8 cellular contexts compared by ENCODE assay signal in the genomic region with DNA sequence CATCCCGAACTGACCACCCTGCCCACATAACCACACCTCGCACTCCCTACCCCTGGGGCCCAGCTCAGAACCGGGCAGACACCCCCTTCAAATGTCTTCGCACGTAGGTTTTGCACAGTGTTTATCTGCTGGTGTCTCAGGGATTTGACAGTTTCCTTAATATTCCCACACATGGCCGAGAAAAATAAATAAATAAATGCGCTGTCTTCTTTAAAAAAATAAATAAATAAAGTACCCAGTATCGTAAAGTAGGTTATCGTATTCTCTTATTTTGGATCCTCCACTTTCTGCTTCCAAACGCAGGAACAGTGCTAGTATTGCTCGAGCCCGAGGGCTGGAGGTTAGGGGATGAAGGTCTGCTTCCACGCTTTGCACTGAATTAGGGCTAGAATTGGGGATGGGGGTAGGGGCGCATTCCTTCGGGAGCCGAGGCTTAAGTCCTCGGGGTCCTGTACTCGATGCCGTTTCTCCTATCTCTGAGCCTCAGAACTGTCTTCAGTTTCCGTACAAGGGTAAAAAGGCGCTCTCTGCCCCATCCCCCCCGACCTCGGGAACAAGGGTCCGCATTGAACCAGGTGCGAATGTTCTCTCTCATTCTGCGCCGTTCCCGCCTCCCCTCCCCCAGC. TPM values are rescaled to one million over a fixed set of nuclear protein-coding genes. Genes with fewer than 3 reads are reported as not detected.
DNase-seq lines count a peak whose midpoint lies in the region; ATAC-seq lines count a peak whose summit lies in the region.

No MANE protein-coding gene starts in this region.

- peak overlapping the region; percentile 38 for H3K27ac Mint-ChIP-seq in activated CD4-positive, alpha-beta T cell treated with anti-CD3 and anti-CD28 coated beads for 36 hours
- H3K27ac Mint-ChIP-seq in dendritic cell treated with granulocyte-macrophage colony-stimulating factor and Interleukin-4, amounts not matched to agents 40 ng/mL and 50 ng/mL, for 4 days: peak overlapping the region; percentile 98
- H3K27ac Mint-ChIP-seq in naive B cell: peak overlapping the region; percentile 98 to 100 (median 100)

- no peak for DNase-seq in activated CD4-positive, alpha-beta T cell treated with anti-CD3 and anti-CD28 coated beads for 36 hours
- DNase-seq in activated CD4-positive, alpha-beta T cell treated with anti-CD3 and anti-CD28 coated beads for 4 hours: no peak
- DNase-seq in NT2/D1 (ENCODE audit: low read depth, low spot score) (no peak), naive B cell (no peak), medulla oblongata (ENCODE audit: extremely low spot score) (no peak), epidermal melanocyte (ENCODE audit: insufficient read length, low spot score) (no peak)

- POLR2A ChIA-PET in activated CD4-positive, alpha-beta T cell treated with anti-CD3 and anti-CD28 coated beads for 36 hours (lab: Charles Lee): interaction anchor here (0.7 to 1.5 kb wide), 7 partner anchors 10 to 151 kb away, joined by 3 to 8 read pairs (median 3); partner anchors contain the start of gene NEK9

- peaks cover 44% of the 10 kb centered on the region for H3K4me1 Mint-ChIP-seq in activated CD4-positive, alpha-beta T cell treated with anti-CD3 and anti-CD28 coated beads for 36 hours
- peaks cover 73% of the 10 kb centered on the region for H3K4me1 Mint-ChIP-seq in dendritic cell treated with granulocyte-macrophage colony-stimulating factor and Interleukin-4, amounts not matched to agents 40 ng/mL and 50 ng/mL, for 4 days (ENCODE audit: low read depth)
- H3K4me1 Mint-ChIP-seq in naive B cell: peaks cover 58 to 74% (median 61%) of the 10 kb centered on the region in 3 donors

- peaks cover 14% of the 10 kb centered on the region for H3K27me3 ChIP-seq in NT2/D1 (ENCODE audit: insufficient read depth, insufficient read length)

- H3K4me3 Mint-ChIP-seq in activated CD4-positive, alpha-beta T cell treated with anti-CD3 and anti-CD28 coated beads for 36 hours: peak overlapping the region; percentile 85
- peak overlapping the region; percentile 90 for H3K4me3 Mint-ChIP-seq in dendritic cell treated with granulocyte-macrophage colony-stimulating factor and Interleukin-4, amounts not matched to agents 40 ng/mL and 50 ng/mL, for 4 days
- H3K4me3 Mint-ChIP-seq in naive B cell: peak overlapping the region; percentile 81 to 96 (median 95)

- H3K36me3 ChIP-seq in NT2/D1 (ENCODE audit: insufficient read depth, insufficient read length, low read length): peaks cover 16% of the 10 kb centered on the region

- peaks cover 30% of the 10 kb centered on the region for H3K27me3 Mint-ChIP-seq in activated CD4-positive, alpha-beta T cell treated with anti-CD3 and anti-CD28 coated beads for 36 hours
- peaks cover 6% of the 10 kb centered on the region for H3K27me3 Mint-ChIP-seq in dendritic cell treated with granulocyte-macrophage colony-stimulating factor and Interleukin-4, amounts not matched to agents 40 ng/mL and 50 ng/mL, for 4 days
- H3K27me3 Mint-ChIP-seq in naive B cell: peaks cover 23 to 44% (median 24%) of the 10 kb centered on the region in 3 donors

- no peaks in the 10 kb centered on the region for H3K9me3 Mint-ChIP-seq in activated CD4-positive, alpha-beta T cell treated with anti-CD3 and anti-CD28 coated beads for 36 hours (ENCODE audit: low read depth)
- no peaks in the 10 kb centered on the region for H3K9me3 Mint-ChIP-seq in dendritic cell treated with granulocyte-macrophage colony-stimulating factor and Interleukin-4, amounts not matched to agents 40 ng/mL and 50 ng/mL, for 4 days
- H3K9me3 Mint-ChIP-seq in naive B cell: peaks cover 0 to 5% (median 0%) of the 10 kb centered on the region in 7 donors

- ATAC-seq in activated CD4-positive, alpha-beta T cell treated with anti-CD3 and anti-CD28 coated beads for 36 hours: peak; percentile 15
- no peak for ATAC-seq in naive B cell (ENCODE audit: low read depth in 2 of 2)
- ATAC-seq in HG02678 (IDR thresholded peaks at IDR 0.05; ENCODE audit: unreplicated experiment): no peak

- peak overlapping the region; percentile 47 for H3K4me3 ChIP-seq in NT2/D1 (ENCODE audit: insufficient read length, low read depth)

- H3K9me3 ChIP-seq in NT2/D1 (ENCODE audit: insufficient read depth, low read length): no peaks in the 10 kb centered on the region

- CTCF ChIA-PET in activated CD4-positive, alpha-beta T cell treated with anti-CD3 and anti-CD28 coated beads for 36 hours (lab: Charles Lee): interaction anchor here (1.3 kb wide), 1 partner anchor 29 kb away, joined by 3 read pairs; no protein-coding TSS in a partner anchor

- peak overlapping the region; percentile 70 for H3K9ac ChIP-seq in NT2/D1 (ENCODE audit: insufficient read length, low read depth)

- H3K36me3 Mint-ChIP-seq in activated CD4-positive, alpha-beta T cell treated with anti-CD3 and anti-CD28 coated beads for 36 hours (ENCODE audit: low read depth): peaks cover 33% of the 10 kb centered on the region
- H3K36me3 Mint-ChIP-seq in dendritic cell treated with granulocyte-macrophage colony-stimulating factor and Interleukin-4, amounts not matched to agents 40 ng/mL and 50 ng/mL, for 4 days (ENCODE audit: low read depth): peaks cover 29% of the 10 kb centered on the region
- H3K36me3 Mint-ChIP-seq in naive B cell: peaks cover 8 to 26% of the 10 kb centered on the region in 2 donors

- intact Hi-C loops in activated CD4-positive, alpha-beta T cell treated with anti-CD3 and anti-CD28 coated beads for 36 hours (cut with DNase I, micrococcal nuclease): loop anchor here (1.0 to 10.0 kb wide), 9 partner anchors 16 to 513 kb away; partner anchors contain the start of genes TMED10 (in 2 of the 2), ERG28 (in 1 of the 2), NEK9 (in 1 of the 2) and YLPM1 (in 1 of the 2)
- intact Hi-C loops in dendritic cell treated with granulocyte-macrophage colony-stimulating factor and Interleukin-4, amounts not matched to agents 40 ng/mL and 50 ng/mL, for 4 days (cut with micrococcal nuclease): loop anchor here (5.0 kb wide), 1 partner anchor 91 kb away; no protein-coding TSS in a partner anchor

- H3K4me1 ChIP-seq in NT2/D1 (ENCODE audit: insufficient read depth, insufficient read length): peaks cover 13% of the 10 kb centered on the region

RNA-seq across cellular contexts. Expression of gene FOS, which starts 0.7 kb away (rescaled TPM):
- total RNA-seq in activated CD4-positive, alpha-beta T cell treated with anti-CD3 and anti-CD28 coated beads for 36 hours: 10 to 100 TPM; 16.0 to 21.1 TPM
- polyA plus RNA-seq in naive B cell (ENCODE audit: low read depth in 6 of 6): 1,000 to 10,000 TPM in 5 of 6 donors, 100 to 1,000 TPM in 1; 863 to 3,933 (median 2,927) TPM

Comparison
In these comparisons a context has a peak if more than half of its experiments do, and no peak if none do; other contexts are left out.
1. H3K27ac Mint-ChIP-seq: peak in every context shown above with its lines; median percentile 100 in naive B cell; 98 in dendritic cell treated with granulocyte-macrophage colony-stimulating factor and Interleukin-4, amounts not matched to agents 40 ng/mL and 50 ng/mL, for 4 days; 38 in activated CD4-positive, alpha-beta T cell treated with anti-CD3 and anti-CD28 coated beads for 36 hours.